Comparison of ENCODE assay signal across 29 cellular contexts in genomic region chr9:99146574-99146973, GRCh38.
"Had no signal": no experiment of that assay in that cellular context is flagged by ENCODE, and none has a peak within 500 bp of the region (broad histone marks: within the 10 kb centered on the region; RNA-seq: fewer than 3 reads in every experiment).

No MANE protein-coding gene starts in this region.

- H3K4me3 ChIP-seq: esophagus muscularis mucosa, gastroesophageal sphincter, mucosa of descending colon, ovary, psoas muscle, right lobe of liver, thoracic aorta, tibial nerve, upper lobe of left lung had no signal

- H3K9me3 Mint-ChIP-seq: endodermal cell; immature natural killer cell; mesothelial cell of epicardium; naive B cell; stimulated activated naive B cell treated with anti-CD40 and anti-IgM and Interleukin-4, amounts not matched to agents 10 μg/mL and 1 μg/mL and 100 μg/mL, for 72 hours; stimulated activated naive CD8-positive, alpha-beta T cell treated with anti-CD3 and anti-CD28 coated beads, Interleukin-15, Interleukin-2, amounts not matched to agents 100 ng/mL and 50 ng/mL, for 24 hours had no signal

- DNase-seq: cerebellar nuclear complex; cortex of kidney; effector CD8-positive, alpha-beta T cell; endodermal cell; foreskin keratinocyte; hypothalamus; immature natural killer cell; islet precursor cell; kidney glomerular epithelial cell; left colon; mesenchymal stem cell; mucosa of descending colon; naive B cell; occipital lobe; ovary; posterior cingulate gyrus; psoas muscle; right lobe of liver; small intestine; stimulated activated CD4-positive, alpha-beta T cell treated with anti-CD3 and anti-CD28 coated beads, Interleukin-15, amount 100 ng/mL, for 24 hours; stimulated activated CD4-positive, alpha-beta T cell treated with anti-CD3 and anti-CD28 coated beads, Interleukin-2, amount 100 ng/mL, for 48 hours; stimulated activated naive B cell treated with anti-CD40 and anti-IgM and Interleukin-4, amounts not matched to agents 10 μg/mL and 1 μg/mL and 100 μg/mL, for 72 hours; upper lobe of left lung had no signal

- H3K9me3 ChIP-seq: esophagus muscularis mucosa, gastroesophageal sphincter, mucosa of descending colon, ovary, psoas muscle, right lobe of liver, thoracic aorta, tibial nerve, upper lobe of left lung had no signal

- H3K4me3 Mint-ChIP-seq: endodermal cell; immature natural killer cell; mesothelial cell of epicardium; naive B cell; stimulated activated naive B cell treated with anti-CD40 and anti-IgM and Interleukin-4, amounts not matched to agents 10 μg/mL and 1 μg/mL and 100 μg/mL, for 72 hours; stimulated activated naive CD8-positive, alpha-beta T cell treated with anti-CD3 and anti-CD28 coated beads, Interleukin-15, Interleukin-2, amounts not matched to agents 100 ng/mL and 50 ng/mL, for 24 hours had no signal

- H3K27ac Mint-ChIP-seq: endodermal cell; mesothelial cell of epicardium; stimulated activated naive B cell treated with anti-CD40 and anti-IgM and Interleukin-4, amounts not matched to agents 10 μg/mL and 1 μg/mL and 100 μg/mL, for 72 hours; stimulated activated naive CD8-positive, alpha-beta T cell treated with anti-CD3 and anti-CD28 coated beads, Interleukin-15, Interleukin-2, amounts not matched to agents 100 ng/mL and 50 ng/mL, for 24 hours had no signal

- H3K4me1 ChIP-seq: foreskin keratinocyte, psoas muscle, right lobe of liver, tibial nerve, upper lobe of left lung had no signal

- ATAC-seq: foreskin keratinocyte; gastroesophageal sphincter; left colon; mucosa of descending colon; psoas muscle; right lobe of liver; stimulated activated naive B cell treated with anti-CD40 and anti-IgM and Interleukin-4, amounts not matched to agents 10 μg/mL and 1 μg/mL and 100 μg/mL, for 72 hours had no signal

- H3K27ac ChIP-seq: esophagus muscularis mucosa, foreskin keratinocyte, gastroesophageal sphincter, ovary, psoas muscle, right lobe of liver, thoracic aorta, tibial nerve, upper lobe of left lung had no signal

- H3K27me3 Mint-ChIP-seq: naive B cell; stimulated activated naive B cell treated with anti-CD40 and anti-IgM and Interleukin-4, amounts not matched to agents 10 μg/mL and 1 μg/mL and 100 μg/mL, for 72 hours; stimulated activated naive CD8-positive, alpha-beta T cell treated with anti-CD3 and anti-CD28 coated beads, Interleukin-15, Interleukin-2, amounts not matched to agents 100 ng/mL and 50 ng/mL, for 24 hours had no signal

- H3K36me3 ChIP-seq: ovary had no signal

- H3K27me3 ChIP-seq: esophagus muscularis mucosa, foreskin keratinocyte, gastroesophageal sphincter, ovary, right lobe of liver, tibial nerve, upper lobe of left lung had no signal

- H3K4me1 Mint-ChIP-seq: mesothelial cell of epicardium; stimulated activated naive B cell treated with anti-CD40 and anti-IgM and Interleukin-4, amounts not matched to agents 10 μg/mL and 1 μg/mL and 100 μg/mL, for 72 hours had no signal
